Comparison of ENCODE assay signal across 10 cellular contexts in genomic region chr14:81473456-81474155, GRCh38.
DNase-seq lines count a peak whose midpoint lies in the region; ATAC-seq and TF ChIP-seq lines count a peak whose summit lies in the region.
"Had no signal": no experiment of that assay in that cellular context is flagged by ENCODE, and none has a peak within 500 bp of the region (broad histone marks: within the 10 kb centered on the region; RNA-seq: fewer than 3 reads in every experiment).

No MANE protein-coding gene starts in this region.

- 61% methylated on average over 3 of the region's 3 CpGs for WGBS in esophagus muscularis mucosa

- peaks cover 68% of the 10 kb centered on the region for H3K36me3 Mint-ChIP-seq in activated CD4-positive, alpha-beta T cell treated with anti-CD3 and anti-CD28 coated beads, Interleukin-2, amount 10 ng/mL, durations not matched to agents 7 days and 5 days (ENCODE audit: low read depth)
- H3K36me3 Mint-ChIP-seq in nephron (ENCODE audit: low read depth) (peaks cover 27% of the 10 kb centered on the region), endothelial cell (ENCODE audit: low read depth, unreplicated experiment) (peaks cover 4% of the 10 kb centered on the region)

- no peaks in the 10 kb centered on the region for H3K9me3 ChIP-seq in esophagus muscularis mucosa
- H3K9me3 ChIP-seq: right atrium auricular region had no signal

- ATAC-seq in HG02610 (IDR thresholded peaks at IDR 0.05; ENCODE audit: unreplicated experiment) = peak; percentile 38
- peak; percentile 14 for ATAC-seq in HG03558 (IDR thresholded peaks at IDR 0.05; ENCODE audit: extremely low read depth, unreplicated experiment)
- ATAC-seq: K562 had no signal

- no peak overlapping the region for H3K27ac ChIP-seq in esophagus muscularis mucosa (replicated peaks in 1 of 4)
- H3K27ac ChIP-seq: right atrium auricular region had no signal

- TF ChIP-seq POLR2A in esophagus muscularis mucosa (IDR thresholded peaks at IDR 0.05; ENCODE audit: low read depth) = no peak

- peak overlapping the region; percentile 94 for H3K27ac Mint-ChIP-seq in activated CD4-positive, alpha-beta T cell treated with anti-CD3 and anti-CD28 coated beads, Interleukin-2, amount 10 ng/mL, durations not matched to agents 7 days and 5 days
- H3K27ac Mint-ChIP-seq in nephron (peak overlapping the region; percentile 5 to 62 (median 14)), endothelial cell (ENCODE audit: unreplicated experiment) (no peak overlapping the region)

- H3K9me3 Mint-ChIP-seq in activated CD4-positive, alpha-beta T cell treated with anti-CD3 and anti-CD28 coated beads, Interleukin-2, amount 10 ng/mL, durations not matched to agents 7 days and 5 days = peaks cover 5% of the 10 kb centered on the region
- H3K9me3 Mint-ChIP-seq in nephron = no peaks in the 10 kb centered on the region
- no peaks in the 10 kb centered on the region for H3K9me3 Mint-ChIP-seq in endothelial cell (ENCODE audit: unreplicated experiment)

- POLR2A ChIA-PET in activated CD4-positive, alpha-beta T cell treated with anti-CD3 and anti-CD28 coated beads, Interleukin-2, amount 10 ng/mL, durations not matched to agents 7 days and 5 days (lab: Charles Lee) = no interaction called here

- H3K36me3 ChIP-seq in esophagus muscularis mucosa = peaks cover 19 to 54% (median 40%) of the 10 kb centered on the region in 4 donors

- H3K4me1 ChIP-seq in esophagus muscularis mucosa = peaks cover 0 to 4% (median under 1%) of the 10 kb centered on the region in 4 donors
- H3K4me1 ChIP-seq: right atrium auricular region had no signal

- TF ChIP-seq EP300 in esophagus muscularis mucosa (IDR thresholded peaks at IDR 0.05) = no peak

- peak overlapping the region; percentile 62 for H3K4me3 Mint-ChIP-seq in activated CD4-positive, alpha-beta T cell treated with anti-CD3 and anti-CD28 coated beads, Interleukin-2, amount 10 ng/mL, durations not matched to agents 7 days and 5 days
- H3K4me3 Mint-ChIP-seq in nephron (no peak overlapping the region), endothelial cell (ENCODE audit: unreplicated experiment) (no peak overlapping the region)

- no peaks in the 10 kb centered on the region for H3K27me3 ChIP-seq in esophagus muscularis mucosa
- H3K27me3 ChIP-seq: right atrium auricular region had no signal

- no peak for DNase-seq in activated CD4-positive, alpha-beta T cell treated with anti-CD3 and anti-CD28 coated beads, Interleukin-2, amount 10 ng/mL, durations not matched to agents 7 days and 5 days
- DNase-seq in activated CD4-positive, alpha-beta T cell treated with anti-CD3 and anti-CD28 coated beads, Interleukin-2, amount 50 U/mL, for 1 hour = no peak
- DNase-seq in endothelial cell (ENCODE audit: low spot score) (no peak), esophagus muscularis mucosa (ENCODE audit: extremely low spot score) (no peak), H4 (ENCODE audit: low spot score) (no peak)

- TF ChIP-seq CTCF in nephron (IDR thresholded peaks at IDR 0.05; ENCODE audit: unreplicated experiment in 3 of 3) (no peak), endothelial cell (IDR thresholded peaks at IDR 0.05; ENCODE audit: unreplicated experiment) (no peak), esophagus muscularis mucosa (IDR thresholded peaks at IDR 0.05) (no peak)

- CTCF ChIA-PET in activated CD4-positive, alpha-beta T cell treated with anti-CD3 and anti-CD28 coated beads, Interleukin-2, amount 10 ng/mL, durations not matched to agents 7 days and 5 days (lab: Charles Lee) = no interaction called here

- no peaks in the 10 kb centered on the region for H3K27me3 Mint-ChIP-seq in activated CD4-positive, alpha-beta T cell treated with anti-CD3 and anti-CD28 coated beads, Interleukin-2, amount 10 ng/mL, durations not matched to agents 7 days and 5 days
- no peaks in the 10 kb centered on the region for H3K27me3 Mint-ChIP-seq in nephron (ENCODE audit: low read depth)
- no peaks in the 10 kb centered on the region for H3K27me3 Mint-ChIP-seq in endothelial cell (ENCODE audit: unreplicated experiment)

- peaks cover 67% of the 10 kb centered on the region for H3K4me1 Mint-ChIP-seq in activated CD4-positive, alpha-beta T cell treated with anti-CD3 and anti-CD28 coated beads, Interleukin-2, amount 10 ng/mL, durations not matched to agents 7 days and 5 days
- H3K4me1 Mint-ChIP-seq in nephron (no peaks in the 10 kb centered on the region), endothelial cell (ENCODE audit: unreplicated experiment) (no peaks in the 10 kb centered on the region)

- no peak overlapping the region for H3K4me3 ChIP-seq in esophagus muscularis mucosa
- H3K4me3 ChIP-seq: K562, right atrium auricular region had no signal

- intact Hi-C loops in esophagus muscularis mucosa (cut with DNase I) = no loop called here
